12 cellular contexts compared by ENCODE assay signal in the genomic region with DNA sequence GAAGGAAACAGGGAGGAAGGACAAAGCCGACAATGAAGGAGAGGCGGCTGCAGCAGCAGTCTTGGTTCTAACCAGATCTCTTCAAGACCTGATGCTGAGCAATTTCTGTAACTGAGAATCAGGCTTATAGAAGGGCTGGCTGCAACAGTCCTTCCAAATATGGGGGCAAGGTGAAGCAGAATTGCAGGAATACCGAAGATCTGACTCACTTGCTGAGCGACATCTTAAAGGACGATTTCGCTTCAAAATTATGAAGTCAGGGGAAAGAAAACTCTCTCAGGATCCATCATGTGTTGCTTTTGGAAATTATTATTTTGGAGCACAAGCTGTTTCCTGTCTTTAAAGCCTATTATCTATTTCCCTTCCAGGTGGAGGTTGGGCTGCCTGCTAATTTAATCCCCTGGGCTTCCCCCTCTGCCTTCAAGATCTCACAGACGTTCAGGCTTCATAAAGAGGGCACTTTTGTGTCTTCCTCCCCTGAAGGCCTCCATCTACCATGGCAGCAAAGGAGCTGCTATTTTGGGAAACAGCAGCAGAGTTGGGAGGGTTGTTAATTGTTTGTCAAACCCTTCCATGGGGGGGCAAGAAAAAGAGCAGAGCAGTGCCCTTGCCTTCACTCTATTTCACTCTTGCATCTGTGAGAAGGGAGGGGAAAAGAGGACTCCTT. TPM values are rescaled to one million over a fixed set of nuclear protein-coding genes. Genes with fewer than 3 reads are reported as not detected.
DNase-seq lines count a peak whose midpoint lies in the region; ATAC-seq and TF ChIP-seq lines count a peak whose summit lies in the region.
"Had no signal": no experiment of that assay in that cellular context is flagged by ENCODE, and none has a peak within 500 bp of the region (broad histone marks: within the 10 kb centered on the region; RNA-seq: fewer than 3 reads in every experiment).

No MANE protein-coding gene starts in this region.

- peak; percentile 69 for DNase-seq in AG10803 (ENCODE audit: low read depth)
- no peak for DNase-seq in SK-N-SH
- peak; percentile 57 for DNase-seq in iris pigment epithelial cell (ENCODE audit: low read depth)
- no peak for DNase-seq in testis
- DNase-seq in BE2C: no peak
- DNase-seq: activated T-cell treated with anti-CD3 and anti-CD28 coated beads, Interleukin-2, amount 50 U/mL, for 4 hours; GF-D8; small intestine had no signal

- CTCF ChIA-PET in SK-N-SH (lab: Yijun Ruan, JAX): interaction anchor here (1.2 kb wide), 2 partner anchors 64 to 65 kb away, joined by 3 to 4 read pairs; no protein-coding TSS in a partner anchor

- POLR2A ChIA-PET in SK-N-SH (lab: Yijun Ruan, JAX): interaction anchor here (1.4 kb wide), 1 partner anchor 12 kb away, joined by 3 read pairs; no protein-coding TSS in a partner anchor

- TF ChIP-seq CTCF in AG10803 (conservative IDR thresholded peaks at IDR 0.05; ENCODE audit: low read length) (no peak; the same call in 1 of the 2 replicates), SK-N-SH (IDR thresholded peaks at IDR 0.05) (no peak), testis (IDR thresholded peaks at IDR 0.05) (no peak), BE2C (IDR thresholded peaks at IDR 0.05; ENCODE audit: low read depth, low read length) (no peak), gastroesophageal sphincter (IDR thresholded peaks at IDR 0.05) (no peak)

- H3K4me3 ChIP-seq in AG10803 (ENCODE audit: low read length): no peak overlapping the region
- H3K4me3 ChIP-seq in HUES64 (ENCODE audit: low read length): no peak overlapping the region
- H3K4me3 ChIP-seq in SK-N-SH (ENCODE audit: low read depth in 2 of 2, low read length in 1 of 2): no peak overlapping the region
- no peak overlapping the region for H3K4me3 ChIP-seq in testis
- no peak overlapping the region for H3K4me3 ChIP-seq in BE2C (ENCODE audit: low read depth, low read length)
- H3K4me3 ChIP-seq in gastroesophageal sphincter: no peak overlapping the region
- H3K4me3 ChIP-seq: esophagus muscularis mucosa had no signal

- ATAC-seq in GM18858 (IDR thresholded peaks at IDR 0.05; ENCODE audit: unreplicated experiment) (no peak), gastroesophageal sphincter (no peak)
- ATAC-seq: activated T-cell treated with anti-CD3 and anti-CD28 coated beads, Interleukin-2, amount 50 U/mL, for 4 hours had no signal

- H3K27me3 ChIP-seq in HUES64 (ENCODE audit: insufficient read depth, low read length) (no peaks in the 10 kb centered on the region), SK-N-SH (ENCODE audit: insufficient read depth) (no peaks in the 10 kb centered on the region), testis (no peaks in the 10 kb centered on the region), BE2C (no peaks in the 10 kb centered on the region), gastroesophageal sphincter (no peaks in the 10 kb centered on the region)
- H3K27me3 ChIP-seq: esophagus muscularis mucosa had no signal

- no peaks in the 10 kb centered on the region for H3K36me3 ChIP-seq in HUES64 (ENCODE audit: insufficient read depth, low read length)
- no peaks in the 10 kb centered on the region for H3K36me3 ChIP-seq in SK-N-SH (replicated peaks in 1 of 2; ENCODE audit: control insufficient read depth in 1 of 2, insufficient read depth in 2 of 2, low read length in 1 of 2)
- no peaks in the 10 kb centered on the region for H3K36me3 ChIP-seq in testis (ENCODE audit: low read depth, missing control alignments)
- H3K36me3 ChIP-seq in BE2C: no peaks in the 10 kb centered on the region
- H3K36me3 ChIP-seq in gastroesophageal sphincter: no peaks in the 10 kb centered on the region
- H3K36me3 ChIP-seq: esophagus muscularis mucosa had no signal

- H3K4me2 ChIP-seq in SK-N-SH: peak overlapping the region; percentile 57

- H3K9me3 ChIP-seq in HUES64 (ENCODE audit: insufficient read depth, low read depth, low read length): no peaks in the 10 kb centered on the region
- no peaks in the 10 kb centered on the region for H3K9me3 ChIP-seq in SK-N-SH
- no peaks in the 10 kb centered on the region for H3K9me3 ChIP-seq in testis
- no peaks in the 10 kb centered on the region for H3K9me3 ChIP-seq in BE2C
- no peaks in the 10 kb centered on the region for H3K9me3 ChIP-seq in gastroesophageal sphincter
- H3K9me3 ChIP-seq: esophagus muscularis mucosa had no signal

- no peak for TF ChIP-seq RAD21 in SK-N-SH (IDR thresholded peaks at IDR 0.05; ENCODE audit: low read length)

- TF ChIP-seq EP300 in SK-N-SH (IDR thresholded peaks at IDR 0.05; ENCODE audit: borderline replicate concordance in 1 of 2, low read depth in 1 of 2, low read length in 1 of 2) (no peak), gastroesophageal sphincter (IDR thresholded peaks at IDR 0.05) (no peak)

- H3K9me2 ChIP-seq in SK-N-SH: no peaks in the 10 kb centered on the region

- H3K27ac ChIP-seq in HUES64 (ENCODE audit: low read depth, low read length) (no peak overlapping the region), SK-N-SH (ENCODE audit: low read depth in 2 of 2, low read length in 1 of 2) (peak overlapping the region; percentile 74 to 78), testis (no peak overlapping the region), gastroesophageal sphincter (peak overlapping the region in 1 of 4 donors; percentile 53)
- H3K27ac ChIP-seq: esophagus muscularis mucosa had no signal

- WGBS in HUES64: 63% methylated on average over 7 of the region's 7 CpGs
- 45% methylated on average over 7 of the region's 7 CpGs for WGBS in SK-N-SH (ENCODE audit: low lambda C conversion rate)
- WGBS in testis, 2 donors: 55 to 62% methylated on average over 7 of the region's 7 CpGs
- 39 to 44% methylated on average over 7 of the region's 7 CpGs for WGBS in gastroesophageal sphincter (ENCODE audit: low coverage in 1 of 2), 2 donors

- H3K4me1 ChIP-seq in HUES64 (ENCODE audit: insufficient read depth, low read length): peaks cover 23% of the 10 kb centered on the region
- H3K4me1 ChIP-seq in SK-N-SH (ENCODE audit: control insufficient read depth in 1 of 2, insufficient read depth in 2 of 2, low read depth in 1 of 2, low read length in 1 of 2): peaks cover 8 to 16% of the 10 kb centered on the region in 2 experiments; a peak in 3 of 4 replicates
- no peaks in the 10 kb centered on the region for H3K4me1 ChIP-seq in testis
- no peaks in the 10 kb centered on the region; the same call in 1 of the 2 replicates for H3K4me1 ChIP-seq in BE2C
- peaks cover 0 to 10% (median 0%) of the 10 kb centered on the region in 3 donors for H3K4me1 ChIP-seq in gastroesophageal sphincter

- intact Hi-C loops in testis (cut with DNase I; ENCODE audit: low total_unique reads): no loop called here

- H3K79me2 ChIP-seq in SK-N-SH (ENCODE audit: insufficient read depth): no peaks in the 10 kb centered on the region

- TF ChIP-seq POLR2A in testis (IDR thresholded peaks at IDR 0.05): no peak
- TF ChIP-seq POLR2A in gastroesophageal sphincter (IDR thresholded peaks at IDR 0.05): no peak

- H3F3A ChIP-seq in SK-N-SH (replicated peaks; ENCODE audit: insufficient read depth): peaks cover 20% of the 10 kb centered on the region

- peak overlapping the region; percentile 56; the same call in 1 of the 2 replicates for H3K9ac ChIP-seq in HUES64 (ENCODE audit: low read depth, low read length)
- peak overlapping the region; percentile 54; the same call in 1 of the 2 replicates for H3K9ac ChIP-seq in SK-N-SH

- H4K20me1 ChIP-seq in SK-N-SH (ENCODE audit: insufficient read depth): no peaks in the 10 kb centered on the region

- peak overlapping the region; percentile 71; the same call in 1 of the 2 replicates for H2AFZ ChIP-seq in SK-N-SH (ENCODE audit: low read depth)

TF ChIP-seq in SK-N-SH, 30 proteins besides CTCF, POLR2A, EP300 and RAD21 (continues in another document):
- TF ChIP-seq, protein P1, sequence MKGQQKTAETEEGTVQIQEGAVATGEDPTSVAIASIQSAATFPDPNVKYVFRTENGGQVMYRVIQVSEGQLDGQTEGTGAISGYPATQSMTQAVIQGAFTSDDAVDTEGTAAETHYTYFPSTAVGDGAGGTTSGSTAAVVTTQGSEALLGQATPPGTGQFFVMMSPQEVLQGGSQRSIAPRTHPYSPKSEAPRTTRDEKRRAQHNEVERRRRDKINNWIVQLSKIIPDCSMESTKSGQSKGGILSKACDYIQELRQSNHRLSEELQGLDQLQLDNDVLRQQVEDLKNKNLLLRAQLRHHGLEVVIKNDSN (IDR thresholded peaks at IDR 0.05; ENCODE audit: borderline replicate concordance, low read depth): no peak
- TF ChIP-seq RCOR1 (IDR thresholded peaks at IDR 0.05; ENCODE audit: low read length) (no peak), CHD2 (IDR thresholded peaks at IDR 0.05; ENCODE audit: low read length, partially characterized antibody) (no peak), NRF1 (IDR thresholded peaks at IDR 0.05; ENCODE audit: low read depth, low read length) (no peak), FOXJ3 (CRISPR knock-in tag; IDR thresholded peaks at IDR 0.05) (no peak), MEF2A (IDR thresholded peaks at IDR 0.05; ENCODE audit: borderline replicate concordance, low read depth) (no peak), JUND (IDR thresholded peaks at IDR 0.05) (peak; percentile 60)

RNA-seq across cellular contexts. Expression of a gene that starts 10.8 kb away (rescaled TPM):
- polyA plus RNA-seq in HUES64 (2013, experiment 1 of 2): 5.6 TPM
- polyA plus RNA-seq in HUES64 (2013, experiment 2 of 2): 7.2 TPM
- polyA plus RNA-seq in SK-N-SH (2012; rRNA removed) (46.2 and 52.9 TPM in 2 replicates), testis (ENCODE audit: insufficient read depth, low read depth, low replicate concordance) (7.1 TPM)
- polyA plus RNA-seq in SK-N-SH (2012; cell fraction: cytosol; rRNA removed): 33.8 and 39.1 TPM in 2 replicates
- 64.9 and 69.1 TPM in 2 replicates for polyA plus RNA-seq in SK-N-SH (2012; cell fraction: nucleus; rRNA removed)
- total RNA-seq in testis (10 to 100 TPM; 10.3 to 13.3 TPM), gastroesophageal sphincter (10 to 100 TPM; 10.7 to 16.7 (median 14.9) TPM)
- polyA plus RNA-seq in BE2C (2012; ENCODE audit: insufficient read depth, insufficient read length, low read depth): 9.9 TPM

RNA-seq across cellular contexts. Expression of a gene that starts 43.9 kb away (rescaled TPM):
- polyA plus RNA-seq in HUES64 (2013, experiment 1 of 2): 0.10 TPM
- polyA plus RNA-seq in HUES64 (2013, experiment 2 of 2): 0.25 TPM
- polyA plus RNA-seq in SK-N-SH (2012; rRNA removed): 7.0 and 9.7 TPM in 2 replicates
- 7.1 and 8.3 TPM in 2 replicates for polyA plus RNA-seq in SK-N-SH (2012; cell fraction: cytosol; rRNA removed)
- polyA plus RNA-seq in SK-N-SH (2012; cell fraction: nucleus; rRNA removed): 5.1 and 6.4 TPM in 2 replicates
- 1 to 10 TPM; 5.8 to 7.1 TPM for total RNA-seq in testis
- 8.6 TPM for polyA plus RNA-seq in testis (ENCODE audit: insufficient read depth, low read depth, low replicate concordance)
- polyA plus RNA-seq in BE2C (2012; ENCODE audit: insufficient read depth, insufficient read length, low read depth): 0.28 TPM
- 10 to 100 TPM; 15.3 to 19.8 (median 18.2) TPM for total RNA-seq in gastroesophageal sphincter

RNA-seq across cellular contexts. Expression of a gene that starts 55.0 kb away (rescaled TPM):
- polyA plus RNA-seq in HUES64 (2013, experiment 1 of 2): 19.3 TPM
- polyA plus RNA-seq in HUES64 (2013, experiment 2 of 2): 20.3 TPM
- polyA plus RNA-seq in SK-N-SH (2012; rRNA removed): 11.6 and 16.1 TPM in 2 replicates
- polyA plus RNA-seq in SK-N-SH (2012; cell fraction: cytosol; rRNA removed): 13.5 and 14.6 TPM in 2 replicates
- 12.7 and 16.4 TPM in 2 replicates for polyA plus RNA-seq in SK-N-SH (2012; cell fraction: nucleus; rRNA removed)
- 10 to 100 TPM; 26.5 to 29.7 TPM for total RNA-seq in testis
- polyA plus RNA-seq in testis (ENCODE audit: insufficient read depth, low read depth, low replicate concordance): 12.7 TPM
- 22.1 TPM for polyA plus RNA-seq in BE2C (2012; ENCODE audit: insufficient read depth, insufficient read length, low read depth)
- 10 to 100 TPM; 16.3 to 36.3 (median 24.6) TPM for total RNA-seq in gastroesophageal sphincter

Comparison
In these comparisons a context has a peak if more than half of its experiments do, and no peak if none do; other contexts are left out.
1. DNase-seq: peak in AG10803 (single experiment) and iris pigment epithelial cell (single experiment); none in SK-N-SH (single experiment), testis (single experiment) and BE2C (single experiment).
2. H3K27ac ChIP-seq: peak in SK-N-SH (2 of 2); none in HUES64 (single experiment) and testis (0 of 2).